In the genomic region with DNA sequence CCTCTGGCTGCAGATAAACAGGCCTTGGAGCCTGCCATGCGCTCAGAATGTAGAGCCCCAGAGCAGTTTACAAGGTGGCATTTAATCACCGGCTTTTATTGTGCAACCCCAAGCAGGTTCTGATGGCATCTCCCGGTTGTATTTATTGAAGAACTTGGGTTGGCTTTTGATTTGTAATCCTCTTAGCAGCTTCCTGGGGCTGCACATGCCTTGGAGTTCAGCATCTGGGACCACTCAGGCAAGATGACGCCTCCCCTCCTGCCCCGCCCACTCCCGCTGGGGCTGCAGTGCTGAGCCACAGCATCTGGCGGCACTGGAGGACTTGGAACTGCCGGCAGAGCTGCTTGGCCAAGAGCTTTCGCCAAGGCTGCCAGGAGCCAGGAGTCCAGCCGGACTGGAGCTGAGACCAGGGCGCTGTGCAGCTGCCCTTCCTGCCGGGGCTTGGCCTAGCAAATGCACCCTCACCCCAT, we compare ENCODE assay signal across 1 cellular context.
TF ChIP-seq lines count a peak whose summit lies in the region.

No MANE protein-coding gene starts in this region.

TF ChIP-seq in SK-N-SH, 30 proteins besides CTCF, POLR2A, EP300 and RAD21 (continued from another document):
- TF ChIP-seq, protein P1, sequence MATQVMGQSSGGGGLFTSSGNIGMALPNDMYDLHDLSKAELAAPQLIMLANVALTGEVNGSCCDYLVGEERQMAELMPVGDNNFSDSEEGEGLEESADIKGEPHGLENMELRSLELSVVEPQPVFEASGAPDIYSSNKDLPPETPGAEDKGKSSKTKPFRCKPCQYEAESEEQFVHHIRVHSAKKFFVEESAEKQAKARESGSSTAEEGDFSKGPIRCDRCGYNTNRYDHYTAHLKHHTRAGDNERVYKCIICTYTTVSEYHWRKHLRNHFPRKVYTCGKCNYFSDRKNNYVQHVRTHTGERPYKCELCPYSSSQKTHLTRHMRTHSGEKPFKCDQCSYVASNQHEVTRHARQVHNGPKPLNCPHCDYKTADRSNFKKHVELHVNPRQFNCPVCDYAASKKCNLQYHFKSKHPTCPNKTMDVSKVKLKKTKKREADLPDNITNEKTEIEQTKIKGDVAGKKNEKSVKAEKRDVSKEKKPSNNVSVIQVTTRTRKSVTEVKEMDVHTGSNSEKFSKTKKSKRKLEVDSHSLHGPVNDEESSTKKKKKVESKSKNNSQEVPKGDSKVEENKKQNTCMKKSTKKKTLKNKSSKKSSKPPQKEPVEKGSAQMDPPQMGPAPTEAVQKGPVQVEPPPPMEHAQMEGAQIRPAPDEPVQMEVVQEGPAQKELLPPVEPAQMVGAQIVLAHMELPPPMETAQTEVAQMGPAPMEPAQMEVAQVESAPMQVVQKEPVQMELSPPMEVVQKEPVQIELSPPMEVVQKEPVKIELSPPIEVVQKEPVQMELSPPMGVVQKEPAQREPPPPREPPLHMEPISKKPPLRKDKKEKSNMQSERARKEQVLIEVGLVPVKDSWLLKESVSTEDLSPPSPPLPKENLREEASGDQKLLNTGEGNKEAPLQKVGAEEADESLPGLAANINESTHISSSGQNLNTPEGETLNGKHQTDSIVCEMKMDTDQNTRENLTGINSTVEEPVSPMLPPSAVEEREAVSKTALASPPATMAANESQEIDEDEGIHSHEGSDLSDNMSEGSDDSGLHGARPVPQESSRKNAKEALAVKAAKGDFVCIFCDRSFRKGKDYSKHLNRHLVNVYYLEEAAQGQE (IDR thresholded peaks at IDR 0.05; ENCODE audit: low read depth, low read length) = no peak
- TF ChIP-seq MXI1 (IDR thresholded peaks at IDR 0.05; ENCODE audit: low read depth, low read length) (peak; percentile 65; the same call in 1 of the 2 replicates), GABPA (IDR thresholded peaks at IDR 0.05; ENCODE audit: low read depth) (no peak), TCF12 (IDR thresholded peaks at IDR 0.05) (peak; percentile 84), CHD2 (IDR thresholded peaks at IDR 0.05; ENCODE audit: low read length, partially characterized antibody) (no peak), MAX (IDR thresholded peaks at IDR 0.05; ENCODE audit: low read depth) (0 out of 2 replicates have a peak, but pooled peaks have one; percentile 47), SMC3 (IDR thresholded peaks at IDR 0.05; ENCODE audit: low read depth, low read length) (peak; percentile 85), FOSL2 (IDR thresholded peaks at IDR 0.05; ENCODE audit: borderline replicate concordance, low read depth) (no peak), RCOR1 (IDR thresholded peaks at IDR 0.05; ENCODE audit: low read length) (peak; percentile 60; the same call in 1 of the 2 replicates), RXRA (IDR thresholded peaks at IDR 0.05; ENCODE audit: borderline replicate concordance, low read depth) (no peak), POLR2AphosphoS5 (IDR thresholded peaks at IDR 0.05; ENCODE audit: low read depth, low read length) (no peak), MEF2A (IDR thresholded peaks at IDR 0.05; ENCODE audit: borderline replicate concordance, low read depth) (no peak), YY1 (IDR thresholded peaks at IDR 0.05; ENCODE audit: low read depth) (no peak), RFX5 (IDR thresholded peaks at IDR 0.05; ENCODE audit: low read length) (no peak), USF1 (IDR thresholded peaks at IDR 0.05; ENCODE audit: borderline replicate concordance, low read depth) (no peak), SIN3A (IDR thresholded peaks at IDR 0.05; ENCODE audit: borderline replicate concordance, low read depth, low read length) (no peak)
- TF ChIP-seq, protein P2, sequence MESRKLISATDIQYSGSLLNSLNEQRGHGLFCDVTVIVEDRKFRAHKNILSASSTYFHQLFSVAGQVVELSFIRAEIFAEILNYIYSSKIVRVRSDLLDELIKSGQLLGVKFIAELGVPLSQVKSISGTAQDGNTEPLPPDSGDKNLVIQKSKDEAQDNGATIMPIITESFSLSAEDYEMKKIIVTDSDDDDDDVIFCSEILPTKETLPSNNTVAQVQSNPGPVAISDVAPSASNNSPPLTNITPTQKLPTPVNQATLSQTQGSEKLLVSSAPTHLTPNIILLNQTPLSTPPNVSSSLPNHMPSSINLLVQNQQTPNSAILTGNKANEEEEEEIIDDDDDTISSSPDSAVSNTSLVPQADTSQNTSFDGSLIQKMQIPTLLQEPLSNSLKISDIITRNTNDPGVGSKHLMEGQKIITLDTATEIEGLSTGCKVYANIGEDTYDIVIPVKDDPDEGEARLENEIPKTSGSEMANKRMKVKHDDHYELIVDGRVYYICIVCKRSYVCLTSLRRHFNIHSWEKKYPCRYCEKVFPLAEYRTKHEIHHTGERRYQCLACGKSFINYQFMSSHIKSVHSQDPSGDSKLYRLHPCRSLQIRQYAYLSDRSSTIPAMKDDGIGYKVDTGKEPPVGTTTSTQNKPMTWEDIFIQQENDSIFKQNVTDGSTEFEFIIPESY (IDR thresholded peaks at IDR 0.05; ENCODE audit: borderline replicate concordance, low read depth) = no peak
- TF ChIP-seq, protein P3, sequence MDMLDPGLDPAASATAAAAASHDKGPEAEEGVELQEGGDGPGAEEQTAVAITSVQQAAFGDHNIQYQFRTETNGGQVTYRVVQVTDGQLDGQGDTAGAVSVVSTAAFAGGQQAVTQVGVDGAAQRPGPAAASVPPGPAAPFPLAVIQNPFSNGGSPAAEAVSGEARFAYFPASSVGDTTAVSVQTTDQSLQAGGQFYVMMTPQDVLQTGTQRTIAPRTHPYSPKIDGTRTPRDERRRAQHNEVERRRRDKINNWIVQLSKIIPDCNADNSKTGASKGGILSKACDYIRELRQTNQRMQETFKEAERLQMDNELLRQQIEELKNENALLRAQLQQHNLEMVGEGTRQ (IDR thresholded peaks at IDR 0.05; ENCODE audit: borderline replicate concordance, low read depth, low read length) = no peak
